ENCODE assay signal across 25 cellular contexts in the genomic region with DNA sequence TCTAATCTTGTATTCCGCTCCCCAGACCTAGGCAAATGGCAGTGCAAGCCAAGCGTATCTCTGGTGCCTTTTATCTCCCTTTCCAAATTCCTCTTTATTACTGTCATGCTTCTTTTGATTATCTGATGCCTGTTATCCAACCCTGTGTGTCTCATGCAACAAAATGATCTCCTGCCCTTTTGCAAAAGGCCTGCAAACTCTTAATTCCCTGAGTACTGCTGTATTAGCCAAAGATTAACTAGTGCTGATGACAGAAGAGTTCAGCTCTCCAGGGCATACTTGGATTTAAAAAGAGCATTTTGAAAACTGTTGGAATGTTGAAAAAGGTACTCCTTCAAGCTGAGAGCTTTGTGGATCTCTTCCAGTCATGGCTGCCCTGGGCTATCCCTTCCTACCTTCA.
DNase-seq lines count a peak whose midpoint lies in the region; ATAC-seq and TF ChIP-seq lines count a peak whose summit lies in the region.
"Had no signal": no experiment of that assay in that cellular context is flagged by ENCODE, and none has a peak within 500 bp of the region (broad histone marks: within the 10 kb centered on the region; RNA-seq: fewer than 3 reads in every experiment).

No MANE protein-coding gene starts in this region.

- no peak for TF ChIP-seq CTCF in WTC11 (IDR thresholded peaks at IDR 0.05)
- no peak for TF ChIP-seq CTCF in progenitor cell of endocrine pancreas (IDR thresholded peaks at IDR 0.05; ENCODE audit: unreplicated experiment)

- peaks cover 19% of the 10 kb centered on the region for H3K9me3 Mint-ChIP-seq in WTC11
- peaks cover 13% of the 10 kb centered on the region for H3K9me3 Mint-ChIP-seq in progenitor cell of endocrine pancreas (ENCODE audit: low read depth)
- H3K9me3 Mint-ChIP-seq: activated naive CD4-positive, alpha-beta T cell treated with anti-CD3 and anti-CD28 coated beads, Interleukin-2, amount 50 U/mL, for 72 hours; activated T-helper 17 cell treated with anti-CD3 and anti-CD28 coated beads, Interleukin-2, amount 50 U/mL, for 72 hours; HFFc6 had no signal

- H3K27ac Mint-ChIP-seq in WTC11 (peak overlapping the region; percentile 17; the same call in 1 of the 2 replicates), progenitor cell of endocrine pancreas (peak overlapping the region; percentile 22)
- H3K27ac Mint-ChIP-seq: activated naive CD4-positive, alpha-beta T cell treated with anti-CD3 and anti-CD28 coated beads, Interleukin-2, amount 50 U/mL, for 72 hours; activated T-helper 17 cell treated with anti-CD3 and anti-CD28 coated beads, Interleukin-2, amount 50 U/mL, for 72 hours; HFFc6; neural progenitor cell; stimulated activated naive B cell treated with anti-CD40 and anti-IgM and Interleukin-4, amounts not matched to agents 10 μg/mL and 1 μg/mL and 100 μg/mL, for 72 hours had no signal

- CTCF ChIA-PET in WTC11 (lab: Charles Lee), result no interaction called here

- H3K36me3 Mint-ChIP-seq in WTC11 (peaks cover 20% of the 10 kb centered on the region), progenitor cell of endocrine pancreas (ENCODE audit: insufficient read depth) (peaks cover 15% of the 10 kb centered on the region)
- H3K36me3 Mint-ChIP-seq: activated naive CD4-positive, alpha-beta T cell treated with anti-CD3 and anti-CD28 coated beads, Interleukin-2, amount 50 U/mL, for 72 hours had no signal

- H3K4me3 Mint-ChIP-seq in WTC11 (no peak overlapping the region), progenitor cell of endocrine pancreas (ENCODE audit: low read depth) (no peak overlapping the region)
- H3K4me3 Mint-ChIP-seq: activated T-helper 17 cell treated with anti-CD3 and anti-CD28 coated beads, Interleukin-2, amount 50 U/mL, for 72 hours; CD8-positive, alpha-beta memory T cell; HFFc6; neural progenitor cell; stimulated activated naive B cell treated with anti-CD40 and anti-IgM and Interleukin-4, amounts not matched to agents 10 μg/mL and 1 μg/mL and 100 μg/mL, for 72 hours had no signal

- H3K4me1 Mint-ChIP-seq in WTC11 (peaks cover 66% of the 10 kb centered on the region), progenitor cell of endocrine pancreas (ENCODE audit: low read depth) (peaks cover 49% of the 10 kb centered on the region)
- H3K4me1 Mint-ChIP-seq: activated T-helper 17 cell treated with anti-CD3 and anti-CD28 coated beads, Interleukin-2, amount 50 U/mL, for 72 hours had no signal

- H3K27me3 Mint-ChIP-seq in WTC11 (ENCODE audit: low read depth) (no peaks in the 10 kb centered on the region), progenitor cell of endocrine pancreas (no peaks in the 10 kb centered on the region)
- H3K27me3 Mint-ChIP-seq: activated T-helper 17 cell treated with anti-CD3 and anti-CD28 coated beads, Interleukin-2, amount 50 U/mL, for 72 hours had no signal

- POLR2A ChIA-PET in WTC11 (lab: Charles Lee), result no interaction called here

- DNase-seq in NCI-H82 (lab: John Stamatoyannopoulos, UW) (peak; percentile 51), WTC11 (ENCODE audit: low spot score) (no peak), left kidney (ENCODE audit: low read depth, low spot score) (peak; percentile 26), progenitor cell of endocrine pancreas (ENCODE audit: low spot score, unreplicated experiment) (no peak), NCI-H187 treated with DMSO at 0.1 percent for 48 hours (lab: John Stamatoyannopoulos, UW) (no peak), GOT3 (lab: John Stamatoyannopoulos, UW) (no peak), medulla oblongata (ENCODE audit: extremely low spot score) (no peak)
- DNase-seq: activated CD8-positive, alpha-beta memory T cell treated with anti-CD3 and anti-CD28 coated beads, Interleukin-2, amount 50 U/mL, for 4 hours; CD8-positive, alpha-beta memory T cell; effector memory CD4-positive, alpha-beta T cell; HFFc6; mucosa of descending colon; NCI-H1105 treated with DMSO at 0.1 percent for 48 hours; NCI-H2081 treated with DMSO at 0.1 percent for 48 hours; NCI-H446; Peyer's patch; stimulated activated naive B cell treated with anti-CD40 and anti-IgM and Interleukin-4, amounts not matched to agents 10 μg/mL and 1 μg/mL and 100 μg/mL, for 72 hours; T-helper 2 cell; testis; WERI-Rb-1 had no signal

- ATAC-seq in WTC11, result no peak
- ATAC-seq in HG02623 (IDR thresholded peaks at IDR 0.05; ENCODE audit: unreplicated experiment), result no peak
- ATAC-seq: activated naive CD4-positive, alpha-beta T cell treated with anti-CD3 and anti-CD28 coated beads, Interleukin-2, amount 50 U/mL, for 72 hours; activated T-helper 17 cell treated with anti-CD3 and anti-CD28 coated beads, Interleukin-2, amount 50 U/mL, for 72 hours; gastroesophageal sphincter; mucosa of descending colon; stimulated activated naive B cell treated with anti-CD40 and anti-IgM and Interleukin-4, amounts not matched to agents 10 μg/mL and 1 μg/mL and 100 μg/mL, for 72 hours had no signal

TF ChIP-seq in WTC11, 78 proteins besides CTCF, POLR2A, EP300 and RAD21:
- TF ChIP-seq ZNF121 (CRISPR knock-in tag; IDR thresholded peaks at IDR 0.05) (no peak), RELA (CRISPR knock-in tag; IDR thresholded peaks at IDR 0.05; ENCODE audit: borderline replicate concordance) (no peak), CREB1 (CRISPR knock-in tag; IDR thresholded peaks at IDR 0.05) (no peak), HMGA2 (CRISPR knock-in tag; IDR thresholded peaks at IDR 0.05) (no peak), ZNF219 (CRISPR knock-in tag; IDR thresholded peaks at IDR 0.05; ENCODE audit: borderline replicate concordance) (no peak), ZNF232 (CRISPR knock-in tag; IDR thresholded peaks at IDR 0.05) (no peak), GABPB1 (CRISPR knock-in tag; IDR thresholded peaks at IDR 0.05) (no peak), IRF2 (CRISPR knock-in tag; IDR thresholded peaks at IDR 0.05; ENCODE audit: borderline replicate concordance, low read depth) (no peak), TCF7 (CRISPR knock-in tag; IDR thresholded peaks at IDR 0.05; ENCODE audit: low read depth) (no peak), GTF2I (CRISPR knock-in tag; conservative IDR thresholded peaks at IDR 0.05) (no peak), SOX15 (CRISPR knock-in tag; IDR thresholded peaks at IDR 0.05) (no peak), NFE2L1 (CRISPR knock-in tag; IDR thresholded peaks at IDR 0.05) (no peak), ZNF138 (CRISPR knock-in tag; conservative IDR thresholded peaks at IDR 0.05) (no peak), ZNF423 (CRISPR knock-in tag; IDR thresholded peaks at IDR 0.05) (no peak), ESRRA (CRISPR knock-in tag; IDR thresholded peaks at IDR 0.05; ENCODE audit: borderline replicate concordance) (no peak)
- TF ChIP-seq, protein P1, sequence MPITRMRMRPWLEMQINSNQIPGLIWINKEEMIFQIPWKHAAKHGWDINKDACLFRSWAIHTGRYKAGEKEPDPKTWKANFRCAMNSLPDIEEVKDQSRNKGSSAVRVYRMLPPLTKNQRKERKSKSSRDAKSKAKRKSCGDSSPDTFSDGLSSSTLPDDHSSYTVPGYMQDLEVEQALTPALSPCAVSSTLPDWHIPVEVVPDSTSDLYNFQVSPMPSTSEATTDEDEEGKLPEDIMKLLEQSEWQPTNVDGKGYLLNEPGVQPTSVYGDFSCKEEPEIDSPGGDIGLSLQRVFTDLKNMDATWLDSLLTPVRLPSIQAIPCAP (CRISPR knock-in tag; IDR thresholded peaks at IDR 0.05), result no peak
- TF ChIP-seq, protein P2, sequence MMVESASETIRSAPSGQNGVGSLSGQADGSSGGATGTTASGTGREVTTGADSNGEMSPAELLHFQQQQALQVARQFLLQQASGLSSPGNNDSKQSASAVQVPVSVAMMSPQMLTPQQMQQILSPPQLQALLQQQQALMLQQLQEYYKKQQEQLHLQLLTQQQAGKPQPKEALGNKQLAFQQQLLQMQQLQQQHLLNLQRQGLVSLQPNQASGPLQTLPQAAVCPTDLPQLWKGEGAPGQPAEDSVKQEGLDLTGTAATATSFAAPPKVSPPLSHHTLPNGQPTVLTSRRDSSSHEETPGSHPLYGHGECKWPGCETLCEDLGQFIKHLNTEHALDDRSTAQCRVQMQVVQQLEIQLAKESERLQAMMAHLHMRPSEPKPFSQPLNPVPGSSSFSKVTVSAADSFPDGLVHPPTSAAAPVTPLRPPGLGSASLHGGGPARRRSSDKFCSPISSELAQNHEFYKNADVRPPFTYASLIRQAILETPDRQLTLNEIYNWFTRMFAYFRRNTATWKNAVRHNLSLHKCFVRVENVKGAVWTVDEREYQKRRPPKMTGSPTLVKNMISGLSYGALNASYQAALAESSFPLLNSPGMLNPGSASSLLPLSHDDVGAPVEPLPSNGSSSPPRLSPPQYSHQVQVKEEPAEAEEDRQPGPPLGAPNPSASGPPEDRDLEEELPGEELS (CRISPR knock-in tag; IDR thresholded peaks at IDR 0.05), result no peak
- TF ChIP-seq, protein P3, sequence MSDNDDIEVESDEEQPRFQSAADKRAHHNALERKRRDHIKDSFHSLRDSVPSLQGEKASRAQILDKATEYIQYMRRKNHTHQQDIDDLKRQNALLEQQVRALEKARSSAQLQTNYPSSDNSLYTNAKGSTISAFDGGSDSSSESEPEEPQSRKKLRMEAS (CRISPR knock-in tag; IDR thresholded peaks at IDR 0.05), result no peak
- TF ChIP-seq, protein P4, sequence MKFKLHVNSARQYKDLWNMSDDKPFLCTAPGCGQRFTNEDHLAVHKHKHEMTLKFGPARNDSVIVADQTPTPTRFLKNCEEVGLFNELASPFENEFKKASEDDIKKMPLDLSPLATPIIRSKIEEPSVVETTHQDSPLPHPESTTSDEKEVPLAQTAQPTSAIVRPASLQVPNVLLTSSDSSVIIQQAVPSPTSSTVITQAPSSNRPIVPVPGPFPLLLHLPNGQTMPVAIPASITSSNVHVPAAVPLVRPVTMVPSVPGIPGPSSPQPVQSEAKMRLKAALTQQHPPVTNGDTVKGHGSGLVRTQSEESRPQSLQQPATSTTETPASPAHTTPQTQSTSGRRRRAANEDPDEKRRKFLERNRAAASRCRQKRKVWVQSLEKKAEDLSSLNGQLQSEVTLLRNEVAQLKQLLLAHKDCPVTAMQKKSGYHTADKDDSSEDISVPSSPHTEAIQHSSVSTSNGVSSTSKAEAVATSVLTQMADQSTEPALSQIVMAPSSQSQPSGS (CRISPR knock-in tag; IDR thresholded peaks at IDR 0.05; ENCODE audit: borderline replicate concordance, low read depth), result no peak

Comparison
In these comparisons a context has a peak if more than half of its experiments do, and no peak if none do; other contexts are left out.
1. DNase-seq: peak in NCI-H82 (single experiment) and left kidney (single experiment); none in WTC11 (single experiment), progenitor cell of endocrine pancreas (single experiment), NCI-H187 treated with DMSO at 0.1 percent for 48 hours (single experiment), GOT3 (single experiment) and medulla oblongata (single experiment).